ENCODE assay signal across 21 cellular contexts in genomic region chr19:53492153-53492552, GRCh38. TPM values are rescaled to one million over a fixed set of nuclear protein-coding genes. Genes with fewer than 3 reads are reported as not detected.
DNase-seq lines count a peak whose midpoint lies in the region; ATAC-seq, FAIRE-seq and TF ChIP-seq lines count a peak whose summit lies in the region.
"Had no signal": no experiment of that assay in that cellular context is flagged by ENCODE, and none has a peak within 500 bp of the region (broad histone marks: within the 10 kb centered on the region; RNA-seq: fewer than 3 reads in every experiment).

No MANE protein-coding gene starts in this region.

- H3K4me1 ChIP-seq in A673 (ENCODE audit: insufficient read depth, low read length, poor library complexity, severe bottlenecking) (no peaks in the 10 kb centered on the region), HEK293 (ENCODE audit: control insufficient read depth, insufficient read depth, low read length) (no peaks in the 10 kb centered on the region), H1 (replicated peaks in 1 of 4; ENCODE audit: control insufficient read depth in 3 of 4, insufficient read depth in 4 of 4, low read length in 3 of 4) (no peaks in the 10 kb centered on the region), hepatocyte (ENCODE audit: insufficient read depth) (no peaks in the 10 kb centered on the region), heart right ventricle (no peaks in the 10 kb centered on the region)
- H3K4me1 ChIP-seq: A549, Caco-2, HAP-1 had no signal

- H4K20me1 ChIP-seq in H1 (replicated peaks in 1 of 2; ENCODE audit: control insufficient read depth in 1 of 2, insufficient read depth in 2 of 2, low read length in 2 of 2) (no peaks in the 10 kb centered on the region), hepatocyte (ENCODE audit: insufficient read depth, poor library complexity, severe bottlenecking) (no peaks in the 10 kb centered on the region)

- H2AFZ ChIP-seq in H1 (ENCODE audit: low read length) (no peak overlapping the region), hepatocyte (no peak overlapping the region)
- H2AFZ ChIP-seq: GM23338 had no signal

- H2BK120ac ChIP-seq in H1 (replicated peaks; ENCODE audit: low read depth, low read length) = no peak overlapping the region

- ATAC-seq in heart right ventricle = no peak
- ATAC-seq in GM18502 (IDR thresholded peaks at IDR 0.05; ENCODE audit: poor library complexity, unreplicated experiment) = no peak
- ATAC-seq: A549, GM12878, GM23338 had no signal

- no peak overlapping the region for H3K18ac ChIP-seq in H1 (ENCODE audit: extremely low read depth, low read length)

- no peak for TF ChIP-seq EP300 in H1 (IDR thresholded peaks at IDR 0.05; ENCODE audit: borderline replicate concordance in 1 of 2, low read depth in 2 of 2, low read length in 2 of 2)

- no peak overlapping the region for H4K91ac ChIP-seq in H1 (replicated peaks; ENCODE audit: insufficient read length, low read length)

- H2BK12ac ChIP-seq in H1 (ENCODE audit: low read depth, low read length) = no peak overlapping the region

- TF ChIP-seq POLR2A in H1 (IDR thresholded peaks at IDR 0.05; ENCODE audit: control extremely low read depth in 1 of 2, low read depth in 2 of 2, low read length in 2 of 2) = no peak

- no peak overlapping the region for H2BK15ac ChIP-seq in H1 (ENCODE audit: low read length)

- no peak overlapping the region for H3K56ac ChIP-seq in H1 (replicated peaks; ENCODE audit: insufficient read length, low read depth, low read length)

- H3K4ac ChIP-seq in H1 (replicated peaks; ENCODE audit: insufficient read length, low read depth, low read length) = no peak overlapping the region

- H3K9ac ChIP-seq in H1 (replicated peaks in 1 of 4; ENCODE audit: extremely low read depth in 1 of 4, low read depth in 3 of 4, low read length in 3 of 4) = no peak overlapping the region

- no peak for TF ChIP-seq RAD21 in H1 (IDR thresholded peaks at IDR 0.05 in 1 of 2, conservative IDR thresholded peaks at IDR 0.05 in 1 of 2; ENCODE audit: low read depth in 2 of 2, low read length in 2 of 2)

- H4K5ac ChIP-seq in H1 (ENCODE audit: insufficient read length, low read depth, low read length) = no peak overlapping the region

- intact Hi-C loops in A673 (cut with micrococcal nuclease; ENCODE audit: unreplicated experiment) = no loop called here
- intact Hi-C loops in heart right ventricle (cut with DNase I) = no loop called here

- no peak overlapping the region for H2BK20ac ChIP-seq in H1 (ENCODE audit: low read length)

- peaks cover 49% of the 10 kb centered on the region for H3K9me3 ChIP-seq in A673 (ENCODE audit: low read depth, low read length, poor library complexity, severe bottlenecking)
- no peaks in the 10 kb centered on the region for H3K9me3 ChIP-seq in HEK293 (ENCODE audit: control insufficient read depth, insufficient read depth, low read depth, low read length)
- H3K9me3 ChIP-seq in H1 (ENCODE audit: insufficient read depth in 2 of 2, low read depth in 1 of 2, low read length in 1 of 2) = peaks cover 5 to 16% of the 10 kb centered on the region in 2 experiments; a peak in 2 of 4 replicates
- peaks cover 30% of the 10 kb centered on the region for H3K9me3 ChIP-seq in hepatocyte (ENCODE audit: low read depth)
- peaks cover 0 to 97% (median 30%) of the 10 kb centered on the region in 11 donors for H3K9me3 ChIP-seq in heart right ventricle

- CTCF ChIA-PET in A673 (lab: Charles Lee) (no interaction called here), HEK293 (lab: Yijun Ruan, JAX) (no interaction called here), H1 (lab: Charles Lee; ENCODE audit: partially characterized antibody) (no interaction called here)

- no peak overlapping the region for H3K4me3 ChIP-seq in A673 (ENCODE audit: low read depth, low read length, poor library complexity, severe bottlenecking)
- no peak overlapping the region for H3K4me3 ChIP-seq in HEK293 (ENCODE audit: low read depth, low read length)
- H3K4me3 ChIP-seq in H1 (ENCODE audit: extremely low read depth in 1 of 4, insufficient read depth in 2 of 4, low read depth in 3 of 4, low read length in 4 of 4) = no peak overlapping the region
- H3K4me3 ChIP-seq in hepatocyte = no peak overlapping the region
- H3K4me3 ChIP-seq in heart right ventricle = no peak overlapping the region
- H3K4me3 ChIP-seq: A549, GM12878, GM23338, HAP-1 had no signal

- H4K8ac ChIP-seq in H1 (ENCODE audit: extremely low read depth, insufficient read depth, low read length) = no peak overlapping the region

- H3K36me3 ChIP-seq in A673 (ENCODE audit: insufficient read depth, low read length, poor library complexity, severe bottlenecking) (peaks cover 25% of the 10 kb centered on the region), HEK293 (ENCODE audit: control insufficient read depth in 2 of 2, insufficient read depth in 1 of 2, low read length in 2 of 2) (peaks cover 4 to 56% of the 10 kb centered on the region in 2 experiments; a peak in 2 of 3 replicates), H1 (ENCODE audit: control insufficient read depth in 2 of 4, insufficient read depth in 4 of 4, low read length in 3 of 4) (peaks cover 13 to 55% (median 31%) of the 10 kb centered on the region in 4 experiments), hepatocyte (replicated peaks; ENCODE audit: insufficient read depth, low read depth) (peaks cover 21% of the 10 kb centered on the region), heart right ventricle (peaks cover 0 to 77% (median 36%) of the 10 kb centered on the region in 9 donors)

- no peaks in the 10 kb centered on the region for H3K27me3 ChIP-seq in A673 (replicated peaks; ENCODE audit: insufficient read depth, low read depth, low read length, poor library complexity)
- no peaks in the 10 kb centered on the region for H3K27me3 ChIP-seq in H1 (replicated peaks in 1 of 4; ENCODE audit: control insufficient read depth in 3 of 4, extremely low read depth in 1 of 4, insufficient read depth in 3 of 4, low read length in 3 of 4)
- H3K27me3 ChIP-seq in hepatocyte = no peaks in the 10 kb centered on the region
- H3K27me3 ChIP-seq in heart right ventricle = no peaks in the 10 kb centered on the region

- no peak overlapping the region for H3K4me2 ChIP-seq in H1 (ENCODE audit: insufficient read depth in 1 of 2, low read depth in 2 of 2, low read length in 2 of 2)
- no peak overlapping the region for H3K4me2 ChIP-seq in hepatocyte
- H3K4me2 ChIP-seq: A549, GM23338 had no signal

- H3K79me1 ChIP-seq in H1 (ENCODE audit: low read depth, low read length) = no peaks in the 10 kb centered on the region

- TSS peak; percentile 18 for BruUV-seq in A673 (replicated peaks; lab: Mats Ljungman, UMichigan)

- no peak for TF ChIP-seq CTCF in A673 (conservative IDR thresholded peaks at IDR 0.05; ENCODE audit: low read depth, low read length)
- TF ChIP-seq CTCF in HEK293 (tag by site-specific recombination; IDR thresholded peaks at IDR 0.05) = no peak
- no peak for TF ChIP-seq CTCF in H1 (IDR thresholded peaks at IDR 0.05; ENCODE audit: control extremely low read depth in 1 of 3, insufficient read depth in 1 of 3, low read depth in 1 of 3, low read length in 3 of 3)
- no peak for TF ChIP-seq CTCF in hepatocyte (IDR thresholded peaks at IDR 0.05; ENCODE audit: poor library complexity)
- no peak for TF ChIP-seq CTCF in heart right ventricle (IDR thresholded peaks at IDR 0.05)

- FAIRE-seq in H1 (lab: Jason Lieb, UNC) = no peak
- FAIRE-seq: A549, G401.6, GM12878, GM18507, H54 had no signal

- 93% methylated on average over 5 of the region's 5 CpGs; no CpG with 5 or more reads in 1 of the 2 experiments for WGBS in H1 (ENCODE audit: extremely low coverage in 1 of 2, insufficient coverage in 1 of 2, insufficient read length in 1 of 2, insufficient replicate concordance in 2 of 2, low coverage in 1 of 2, low lambda C conversion rate in 2 of 2, missing lambda C conversion rate in 1 of 2), 2 experiments
- 98% methylated on average over 5 of the region's 5 CpGs for whole genome bisulfite sequencing in hepatocyte (ENCODE audit: low lambda C conversion rate, missing lambda C conversion rate)
- 96 to 97% methylated on average over 5 of the region's 5 CpGs for WGBS in heart right ventricle, 2 donors

- no peak overlapping the region for H2BK5ac ChIP-seq in H1 (ENCODE audit: low read depth, low read length)

- H3K79me2 ChIP-seq in H1 (ENCODE audit: control insufficient read depth in 1 of 2, insufficient read depth in 2 of 2, low read length in 2 of 2) = no peaks in the 10 kb centered on the region
- no peaks in the 10 kb centered on the region for H3K79me2 ChIP-seq in hepatocyte

- POLR2A ChIA-PET in A673 (lab: Charles Lee; ENCODE audit: low non-redundant PET) = no interaction called here
- POLR2A ChIA-PET in HEK293 (lab: Yijun Ruan, JAX) = no interaction called here
- POLR2A ChIA-PET in H1 (lab: Charles Lee; ENCODE audit: partially characterized antibody) = interaction anchor here (0.7 kb wide), 1 partner anchor 323 kb away, joined by 3 read pairs; no protein-coding TSS in a partner anchor

- H3K27ac ChIP-seq in A673 (ENCODE audit: low read depth, low read length, poor library complexity, severe bottlenecking) = no peak overlapping the region
- H3K27ac ChIP-seq in HEK293 (ENCODE audit: extremely low read depth, low read depth, low read length) = no peak overlapping the region
- no peak overlapping the region for H3K27ac ChIP-seq in H1 (ENCODE audit: low read depth, low read length)
- H3K27ac ChIP-seq in hepatocyte = no peak overlapping the region
- no peak overlapping the region for H3K27ac ChIP-seq in heart right ventricle
- H3K27ac ChIP-seq: A549 had no signal

- no peaks in the 10 kb centered on the region for H3K23me2 ChIP-seq in H1 (ENCODE audit: low read depth, low read length)

- H3K9me2 ChIP-seq in hepatocyte (replicated peaks; ENCODE audit: insufficient read depth) = no peaks in the 10 kb centered on the region

- H3K14ac ChIP-seq in H1 (ENCODE audit: insufficient read length) = no peak overlapping the region

- no peak overlapping the region for H2AK5ac ChIP-seq in H1 (ENCODE audit: low read depth, low read length)

- no peak overlapping the region for H3K23ac ChIP-seq in H1 (ENCODE audit: insufficient read length)

- DNase-seq in A673 (ENCODE audit: low spot score) = no peak
- DNase-seq in RKO (ENCODE audit: low spot score) = peak; percentile 31
- DNase-seq in H1 (ENCODE audit: low read depth in 1 of 2, low spot score in 2 of 2) = no peak
- DNase-seq in hepatocyte (ENCODE audit: low spot score) = no peak
- no peak for DNase-seq in heart right ventricle
- no peak for DNase-seq in kidney glomerular epithelial cell (lab: John Stamatoyannopoulos, UW)
- DNase-seq: 8988T; C1 segment of cervical spinal cord; Caco-2; CD4-positive, alpha-beta memory T cell; DMS153; DND-41 had no signal

RNA-seq across cellular contexts. Expression of gene ZNF813, which starts 24.6 kb away (rescaled TPM):
- 5.6 and 8.0 TPM in 2 replicates for total RNA-seq in A673 (2021)
- total RNA-seq in H1 (2021; fragmentation: NEBNext Ultra II Directional; extraction: Animal tissue kit (Norgen Biotek cat#: 25700)) = 22.1 and 22.4 TPM in 2 replicates
- 1.9 and 2.9 TPM in 2 replicates for polyA plus RNA-seq in H1 (2011; rRNA removed)
- 3.8 TPM for polyA plus RNA-seq in H1 (2011; cell fraction: cytosol; rRNA removed)
- 3.4 TPM for polyA plus RNA-seq in H1 (2011; cell fraction: nucleus; rRNA removed)
- polyA plus RNA-seq in H1 (2012, experiment 1 of 2) = 7.9 to 13.6 TPM (median 8.7 TPM) in 4 replicates
- 0.88 TPM for polyA plus RNA-seq in H1 (2012, experiment 2 of 2)
- 11.9 TPM for polyA plus RNA-seq in H1 (2013, experiment 1 of 2)
- polyA plus RNA-seq in H1 (2013, experiment 2 of 2) = 10.6 TPM
- 18.5 and 24.9 TPM in 2 replicates for polyA minus RNA-seq in H1 (2011; rRNA and poly(A)+ RNA removed)
- polyA minus RNA-seq in H1 (2011; cell fraction: cytosol; rRNA and poly(A)+ RNA removed) = 11.4 TPM
- polyA minus RNA-seq in H1 (2011; cell fraction: nucleus; rRNA and poly(A)+ RNA removed) = 36.4 TPM
- 7.7 and 8.6 TPM in 2 replicates for total RNA-seq in hepatocyte
- 2.3 and 2.8 TPM in 2 replicates for polyA plus RNA-seq in hepatocyte
- 1 to 10 TPM in 6 of 10 donors, under 1 TPM in 4; 0.68 to 1.8 (median 1.4) TPM for total RNA-seq in heart right ventricle
- under 1 TPM; 0.61 to 0.88 TPM for polyA plus RNA-seq in heart right ventricle

RNA-seq across cellular contexts. Expression of gene ZNF331, which starts 45.8 kb away (rescaled TPM):
- total RNA-seq in A673 (2021) = 25.8 and 29.8 TPM in 2 replicates
- total RNA-seq in H1 (2021; fragmentation: NEBNext Ultra II Directional; extraction: Animal tissue kit (Norgen Biotek cat#: 25700)) = 36.7 and 44.1 TPM in 2 replicates
- polyA plus RNA-seq in H1 (2011; rRNA removed) = 30.0 and 43.7 TPM in 2 replicates
- 62.0 TPM for polyA plus RNA-seq in H1 (2011; cell fraction: cytosol; rRNA removed)
- 81.9 TPM for polyA plus RNA-seq in H1 (2011; cell fraction: nucleus; rRNA removed)
- 39.8 to 55.6 TPM (median 46.6 TPM) in 4 replicates for polyA plus RNA-seq in H1 (2012, experiment 1 of 2)
- 4.6 TPM for polyA plus RNA-seq in H1 (2012, experiment 2 of 2)
- polyA plus RNA-seq in H1 (2013, experiment 1 of 2) = 30.5 TPM
- 26.8 TPM for polyA plus RNA-seq in H1 (2013, experiment 2 of 2)
- 34.3 and 35.5 TPM in 2 replicates for polyA minus RNA-seq in H1 (2011; rRNA and poly(A)+ RNA removed)
- 22.2 TPM for polyA minus RNA-seq in H1 (2011; cell fraction: cytosol; rRNA and poly(A)+ RNA removed)
- 48.1 TPM for polyA minus RNA-seq in H1 (2011; cell fraction: nucleus; rRNA and poly(A)+ RNA removed)
- total RNA-seq in hepatocyte = 12.8 and 15.6 TPM in 2 replicates
- 12.3 and 13.5 TPM in 2 replicates for polyA plus RNA-seq in hepatocyte
- 10 to 100 TPM; 10.4 to 21.9 (median 14.4) TPM for total RNA-seq in heart right ventricle
- 10 to 100 TPM in 1 of 2 donors, 1 to 10 TPM in 1; 5.1 to 19.9 TPM for polyA plus RNA-seq in heart right ventricle
